Comparison of ENCODE assay signal across 14 cellular contexts in the genomic region with DNA sequence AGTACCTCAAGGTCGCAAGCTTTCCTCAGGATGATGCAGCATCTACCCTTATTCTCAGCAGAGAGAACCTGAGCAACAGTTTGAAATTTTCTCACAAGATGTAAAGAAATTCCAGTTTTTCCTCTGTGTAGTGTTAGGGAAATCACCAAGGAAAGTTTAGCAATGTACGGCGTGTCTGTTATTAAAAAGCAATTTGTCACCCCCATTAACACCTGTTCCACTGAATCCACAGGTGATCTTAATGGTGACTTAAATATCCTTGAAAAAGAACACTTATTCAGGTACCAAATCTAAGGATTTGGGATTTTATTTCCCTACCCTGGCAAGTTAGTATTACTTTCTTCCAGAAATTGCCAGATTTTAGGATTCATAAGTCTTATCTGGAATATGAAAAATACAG.
"Had no signal": no experiment of that assay in that cellular context is flagged by ENCODE, and none has a peak within 500 bp of the region (broad histone marks: within the 10 kb centered on the region; RNA-seq: fewer than 3 reads in every experiment).

No MANE protein-coding gene starts in this region.

- H3K9me3 ChIP-seq: esophagus muscularis mucosa, gastroesophageal sphincter, heart left ventricle, left lung, lower lobe of right lung had no signal

- H3K4me1 ChIP-seq: esophagus muscularis mucosa, foreskin keratinocyte, gastroesophageal sphincter, heart left ventricle had no signal

- ATAC-seq: foreskin keratinocyte, gastroesophageal sphincter, heart left ventricle, left ventricle myocardium superior had no signal

- H3K36me3 ChIP-seq: esophagus muscularis mucosa, gastroesophageal sphincter, heart left ventricle, left lung, lower lobe of right lung had no signal

- DNase-seq: dermis blood vessel endothelial cell; dorsolateral prefrontal cortex; effector CD4-positive, alpha-beta T cell; effector memory CD4-positive, alpha-beta T cell; foreskin keratinocyte; heart left ventricle; left cardiac atrium; left ventricle myocardium superior; mesenchymal stem cell had no signal

- H3K27me3 ChIP-seq: dorsolateral prefrontal cortex, esophagus muscularis mucosa, foreskin keratinocyte, gastroesophageal sphincter, heart left ventricle, left lung had no signal

- H3K4me3 ChIP-seq: coronary artery, dorsolateral prefrontal cortex, esophagus muscularis mucosa, gastroesophageal sphincter, heart left ventricle, left lung, lower lobe of right lung had no signal

- H3K27ac ChIP-seq: coronary artery, dorsolateral prefrontal cortex, esophagus muscularis mucosa, foreskin keratinocyte, gastroesophageal sphincter, heart left ventricle, left lung, lower lobe of right lung had no signal
